ENCODE assay signal across 1 cellular context in the genomic region with DNA sequence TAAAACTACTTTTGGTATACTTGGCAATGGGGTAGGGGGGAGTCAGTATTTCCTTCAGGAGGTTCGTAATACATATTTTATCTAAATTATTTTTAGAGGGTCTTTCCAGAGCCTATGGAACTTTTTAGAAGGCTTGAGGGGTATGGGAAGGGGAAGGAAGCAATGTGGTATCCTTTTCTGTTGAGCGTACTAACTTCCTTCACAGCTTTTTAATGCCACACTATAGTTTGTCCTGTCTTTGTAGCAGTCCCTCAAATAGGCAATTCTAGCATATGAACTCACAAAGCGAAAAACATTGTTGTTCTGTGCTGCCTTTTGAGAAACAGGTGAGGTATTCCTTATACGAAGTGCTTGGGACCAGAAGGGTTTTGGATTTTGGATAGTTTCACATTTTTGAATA.
TF ChIP-seq lines count a peak whose summit lies in the region.

No MANE protein-coding gene starts in this region.

TF ChIP-seq in HepG2, 621 proteins besides CTCF, POLR2A, EP300 and RAD21:
- TF ChIP-seq, protein P1, sequence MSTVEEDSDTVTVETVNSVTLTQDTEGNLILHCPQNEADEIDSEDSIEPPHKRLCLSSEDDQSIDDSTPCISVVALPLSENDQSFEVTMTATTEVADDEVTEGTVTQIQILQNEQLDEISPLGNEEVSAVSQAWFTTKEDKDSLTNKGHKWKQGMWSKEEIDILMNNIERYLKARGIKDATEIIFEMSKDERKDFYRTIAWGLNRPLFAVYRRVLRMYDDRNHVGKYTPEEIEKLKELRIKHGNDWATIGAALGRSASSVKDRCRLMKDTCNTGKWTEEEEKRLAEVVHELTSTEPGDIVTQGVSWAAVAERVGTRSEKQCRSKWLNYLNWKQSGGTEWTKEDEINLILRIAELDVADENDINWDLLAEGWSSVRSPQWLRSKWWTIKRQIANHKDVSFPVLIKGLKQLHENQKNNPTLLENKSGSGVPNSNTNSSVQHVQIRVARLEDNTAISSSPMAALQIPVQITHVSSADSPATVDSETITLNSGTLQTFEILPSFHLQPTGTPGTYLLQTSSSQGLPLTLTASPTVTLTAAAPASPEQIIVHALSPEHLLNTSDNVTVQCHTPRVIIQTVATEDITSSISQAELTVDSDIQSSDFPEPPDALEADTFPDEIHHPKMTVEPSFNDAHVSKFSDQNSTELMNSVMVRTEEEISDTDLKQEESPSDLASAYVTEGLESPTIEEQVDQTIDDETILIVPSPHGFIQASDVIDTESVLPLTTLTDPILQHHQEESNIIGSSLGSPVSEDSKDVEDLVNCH (CRISPR knock-in tag; IDR thresholded peaks at IDR 0.05), result no peak
- TF ChIP-seq IRF2 (CRISPR knock-in tag; IDR thresholded peaks at IDR 0.05) (no peak), JARID2 (CRISPR knock-in tag; IDR thresholded peaks at IDR 0.05; ENCODE audit: insufficient replicate concordance) (no peak), ZNF446 (CRISPR knock-in tag; IDR thresholded peaks at IDR 0.05) (no peak), HOXA5 (CRISPR knock-in tag; IDR thresholded peaks at IDR 0.05) (no peak), DMAP1 (CRISPR knock-in tag; IDR thresholded peaks at IDR 0.05) (no peak), REXO4 (CRISPR knock-in tag; IDR thresholded peaks at IDR 0.05; ENCODE audit: borderline replicate concordance) (no peak), SETDB1 (CRISPR knock-in tag; IDR thresholded peaks at IDR 0.05; ENCODE audit: borderline replicate concordance) (no peak), JUNB (CRISPR knock-in tag; IDR thresholded peaks at IDR 0.05; ENCODE audit: borderline replicate concordance) (no peak), DPF2 (CRISPR knock-in tag; IDR thresholded peaks at IDR 0.05; ENCODE audit: borderline replicate concordance, low read depth) (no peak), SRSF4 (IDR thresholded peaks at IDR 0.05; ENCODE audit: low read depth, low read length, poor library complexity, severe bottlenecking) (no peak)
